8 cellular contexts compared by ENCODE assay signal in the genomic region with DNA sequence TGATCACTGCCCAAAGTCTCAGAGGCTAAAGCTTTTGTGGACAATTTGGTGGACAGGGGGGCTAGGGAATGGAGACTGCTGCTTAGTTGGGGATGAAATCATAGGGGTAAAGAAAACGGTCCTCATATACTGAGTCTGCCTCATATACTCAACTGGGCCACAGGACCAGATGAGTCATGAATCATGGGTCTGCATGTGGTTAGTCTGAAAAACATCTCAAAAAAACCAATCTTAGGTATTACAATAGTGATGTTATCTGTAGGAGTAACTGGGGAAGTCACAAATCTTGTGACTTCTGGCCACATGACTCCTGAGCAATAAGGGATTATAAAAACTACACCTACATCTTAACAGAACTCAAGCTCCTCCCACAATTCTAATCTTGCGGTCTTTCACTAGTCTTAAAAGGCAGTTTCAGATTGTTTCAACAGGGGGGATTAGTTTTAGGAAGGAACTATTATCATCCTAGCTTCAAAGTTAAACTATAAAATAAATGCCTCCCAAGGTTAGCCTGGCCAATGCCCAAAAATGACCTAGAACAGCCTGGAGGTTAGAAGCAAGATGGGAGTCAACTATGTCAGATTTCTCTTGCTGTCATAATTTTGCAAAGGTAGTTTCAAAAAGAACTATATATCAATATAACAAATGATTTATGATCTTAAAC. TPM values are rescaled to one million over a fixed set of nuclear protein-coding genes. Genes with fewer than 3 reads are reported as not detected.
DNase-seq lines count a peak whose midpoint lies in the region; ATAC-seq, FAIRE-seq and TF ChIP-seq lines count a peak whose summit lies in the region.

No MANE protein-coding gene starts in this region.

- TF ChIP-seq POLR2A in H54 (IDR thresholded peaks at IDR 0.05; ENCODE audit: low read depth, low read length) (no peak), erythroblast (IDR thresholded peaks at IDR 0.05; ENCODE audit: low read length) (no peak)

- DNase-seq in H54 (ENCODE audit: insufficient read length, low spot score) (no peak), OCI-M1 (lab: John Stamatoyannopoulos, UW) (peak; percentile 90), erythroblast (lab: John Stamatoyannopoulos, UW) (peak; percentile 2 to 6), Right ventricle myocardium inferior (ENCODE audit: missing footprints) (no peak), D341Med (ENCODE audit: low spot score) (no peak), NOMO-1 treated with DMSO at 0.1 percent for 48 hours (lab: John Stamatoyannopoulos, UW; ENCODE audit: unreplicated experiment) (no peak), cortex of kidney (lab: John Stamatoyannopoulos, UW) (no peak)

- intact Hi-C loops in Right ventricle myocardium inferior (cut with DNase I), result no loop called here

- FAIRE-seq in H54 (lab: Jason Lieb, UNC), result peak; percentile 70

- peak; percentile 66 for ATAC-seq in GM18502 (IDR thresholded peaks at IDR 0.05; ENCODE audit: poor library complexity, unreplicated experiment)
- ATAC-seq in Right ventricle myocardium inferior, result no peak

RNA-seq across cellular contexts. Expression of a gene that starts 17.5 kb away (rescaled TPM):
- total RNA-seq in Right ventricle myocardium inferior, result 8.2 TPM

Comparison
In these comparisons a context has a peak if more than half of its experiments do, and no peak if none do; other contexts are left out.
1. DNase-seq: peak in OCI-M1 (single experiment) and erythroblast (2 of 2); none in H54 (single experiment), Right ventricle myocardium inferior (single experiment), D341Med (single experiment), NOMO-1 treated with DMSO at 0.1 percent for 48 hours (single experiment) and cortex of kidney (single experiment).